Comparison of ENCODE assay signal across 8 cellular contexts in genomic region chrX:135421537-135421931, GRCh38. TPM values are rescaled to one million over a fixed set of nuclear protein-coding genes. Genes with fewer than 3 reads are reported as not detected.
DNase-seq lines count a peak whose midpoint lies in the region; ATAC-seq lines count a peak whose summit lies in the region.

No MANE protein-coding gene starts in this region.

- ATAC-seq in GM19035 (IDR thresholded peaks at IDR 0.05; ENCODE audit: unreplicated experiment) (peak; percentile 86), HG03280 (IDR thresholded peaks at IDR 0.05; ENCODE audit: unreplicated experiment) (peak; percentile 90)

- DNase-seq in AG08395 (ENCODE audit: low spot score), result peak; percentile 53
- DNase-seq in NCI-H510A (lab: John Stamatoyannopoulos, UW), result peak; percentile 52
- DNase-seq in activated CD4-positive, alpha-beta T cell treated with anti-CD3 and anti-CD28 coated beads, Interleukin-2, amount 50 U/mL, for 4 hours, result peak; percentile 82 to 84
- DNase-seq in dermis microvascular lymphatic vessel endothelial cell (ENCODE audit: low read depth in 2 of 2), result peak; percentile 51 to 81
- peak; percentile 72 to 88 for DNase-seq in lung microvascular endothelial cell (ENCODE audit: low read depth in 2 of 2)
- DNase-seq in stimulated activated CD4-positive, alpha-beta T cell treated with anti-CD3 and anti-CD28 coated beads, TNF-alpha, amount 100 ng/mL, for 1 hour (ENCODE audit: low read depth in 3 of 3, low spot score in 1 of 3), result peak; percentile 53 to 82 (median 70)

RNA-seq across cellular contexts. Expression of gene SMIM10L2A, which starts 0.2 kb away (rescaled TPM):
- total RNA-seq in dermis microvascular lymphatic vessel endothelial cell (0.90 and 1.6 TPM in 2 replicates), lung microvascular endothelial cell (0.40 and 0.65 TPM in 2 replicates)

Comparison
In these comparisons a context has a peak if more than half of its experiments do, and no peak if none do; other contexts are left out.
1. Peak in every context shown above with its lines: DNase-seq and ATAC-seq.